9 cellular contexts compared by ENCODE assay signal in genomic region chr10:50937230-50937907, GRCh38. TPM values are rescaled to one million over a fixed set of nuclear protein-coding genes. Genes with fewer than 3 reads are reported as not detected.
DNase-seq lines count a peak whose midpoint lies in the region; ATAC-seq, FAIRE-seq and TF ChIP-seq lines count a peak whose summit lies in the region.
"Had no signal": no experiment of that assay in that cellular context is flagged by ENCODE, and none has a peak within 500 bp of the region (broad histone marks: within the 10 kb centered on the region; RNA-seq: fewer than 3 reads in every experiment).

No MANE protein-coding gene starts in this region.

- intact Hi-C loops in sciatic nerve (cut with DNase I) = no loop called here

- no peak overlapping the region for H4K8ac ChIP-seq in mesendoderm (ENCODE audit: low read depth, low read length)

- no peak overlapping the region for H3K56ac ChIP-seq in mesendoderm (ENCODE audit: low read length)

- peak; percentile 39 for TF ChIP-seq CTCF in DND-41 (IDR thresholded peaks at IDR 0.05; ENCODE audit: borderline replicate concordance, extremely low read depth, low read length, poor library complexity, severe bottlenecking)
- TF ChIP-seq CTCF in Loucy (conservative IDR thresholded peaks at IDR 0.05; ENCODE audit: low read length) = peak; percentile 52

- H3K4me3 Mint-ChIP-seq in activated naive CD8-positive, alpha-beta T cell treated with anti-CD3 and anti-CD28 coated beads for 36 hours = no peak overlapping the region

- WGBS in mesendoderm (ENCODE audit: extremely low coverage, insufficient coverage, low lambda C conversion rate) = 100% methylated on average over 2 of the region's 4 CpGs

- H2AFZ ChIP-seq in DND-41 (ENCODE audit: low read depth, low read length) (no peak overlapping the region), Loucy (ENCODE audit: low read length) (no peak overlapping the region)

- H3K4me3 ChIP-seq in DND-41 (ENCODE audit: low read depth in 1 of 2, low read length in 2 of 2) (no peak overlapping the region), Loucy (ENCODE audit: low read length, poor library complexity, severe bottlenecking) (no peak overlapping the region), mesendoderm (ENCODE audit: low read length) (no peak overlapping the region)

- no peak for ATAC-seq in DND-41 (ENCODE audit: insufficient read depth, low read depth)
- no peak for ATAC-seq in sciatic nerve
- no peak for ATAC-seq in GM19351 (IDR thresholded peaks at IDR 0.05; ENCODE audit: unreplicated experiment)

- H3K27ac Mint-ChIP-seq in activated naive CD8-positive, alpha-beta T cell treated with anti-CD3 and anti-CD28 coated beads for 36 hours = no peak overlapping the region

- H3K4me2 ChIP-seq in DND-41 (ENCODE audit: insufficient read depth, low read length) (no peak overlapping the region), Loucy (ENCODE audit: low read depth, low read length, poor library complexity, severe bottlenecking) (no peak overlapping the region), mesendoderm (ENCODE audit: low read length) (no peak overlapping the region)

- no peak overlapping the region for H4K5ac ChIP-seq in mesendoderm (ENCODE audit: low read length)

- H3K27me3 ChIP-seq in DND-41 (ENCODE audit: insufficient read depth, low read length, poor library complexity) (no peaks in the 10 kb centered on the region), Loucy (ENCODE audit: insufficient read depth, low read length, poor library complexity, severe bottlenecking) (no peaks in the 10 kb centered on the region), mesendoderm (ENCODE audit: insufficient read depth, low read length, poor library complexity) (no peaks in the 10 kb centered on the region)

- no peak overlapping the region for H2BK120ac ChIP-seq in mesendoderm (ENCODE audit: low read depth, low read length)

- no peaks in the 10 kb centered on the region for H3K4me1 ChIP-seq in DND-41 (ENCODE audit: insufficient read depth, low read length)
- H3K4me1 ChIP-seq in Loucy (ENCODE audit: insufficient read depth, low read length, poor library complexity, severe bottlenecking) = no peaks in the 10 kb centered on the region
- H3K4me1 ChIP-seq in mesendoderm (ENCODE audit: control insufficient read depth, low read depth, low read length) = no peaks in the 10 kb centered on the region

- no peak overlapping the region for H3K23ac ChIP-seq in mesendoderm (ENCODE audit: low read length)

- H3K27me3 Mint-ChIP-seq in activated naive CD8-positive, alpha-beta T cell treated with anti-CD3 and anti-CD28 coated beads for 36 hours = peaks cover 12% of the 10 kb centered on the region

- H3K79me1 ChIP-seq in mesendoderm (ENCODE audit: low read length) = no peaks in the 10 kb centered on the region

- H2BK5ac ChIP-seq in mesendoderm (ENCODE audit: low read length) = no peak overlapping the region

- H3K36me3 ChIP-seq in DND-41 (ENCODE audit: insufficient read depth, low read length) = no peaks in the 10 kb centered on the region
- no peaks in the 10 kb centered on the region for H3K36me3 ChIP-seq in Loucy (ENCODE audit: insufficient read depth, low read length)
- no peaks in the 10 kb centered on the region for H3K36me3 ChIP-seq in mesendoderm (ENCODE audit: control insufficient read depth, insufficient read depth, low read length)

- no peaks in the 10 kb centered on the region for H3K36me3 Mint-ChIP-seq in activated naive CD8-positive, alpha-beta T cell treated with anti-CD3 and anti-CD28 coated beads for 36 hours

- H3K27ac ChIP-seq in DND-41 (ENCODE audit: low read length) = no peak overlapping the region
- H3K27ac ChIP-seq in mesendoderm (ENCODE audit: low read depth, low read length) = no peak overlapping the region

- H3K4me1 Mint-ChIP-seq in activated naive CD8-positive, alpha-beta T cell treated with anti-CD3 and anti-CD28 coated beads for 36 hours = no peaks in the 10 kb centered on the region

- H3K9me2 ChIP-seq in Loucy (replicated peaks; ENCODE audit: low read depth, low read length) = no peaks in the 10 kb centered on the region

- H3K9ac ChIP-seq in DND-41 (ENCODE audit: low read depth, low read length) = no peak overlapping the region
- no peak overlapping the region for H3K9ac ChIP-seq in Loucy (ENCODE audit: low read depth, low read length, poor library complexity, severe bottlenecking)
- H3K9ac ChIP-seq in mesendoderm (ENCODE audit: low read length) = no peak overlapping the region

- H3K4ac ChIP-seq in mesendoderm (ENCODE audit: low read depth, low read length) = no peak overlapping the region

- no peak overlapping the region for H2AK5ac ChIP-seq in mesendoderm (ENCODE audit: low read length)

- peak; percentile 64 for FAIRE-seq in colon (lab: Jason Lieb, UNC)

- H4K20me1 ChIP-seq in DND-41 (ENCODE audit: insufficient read depth, low read length) = no peaks in the 10 kb centered on the region
- no peaks in the 10 kb centered on the region for H4K20me1 ChIP-seq in Loucy (ENCODE audit: insufficient read depth, low read length, poor library complexity, severe bottlenecking)

- H3K9me3 Mint-ChIP-seq in activated naive CD8-positive, alpha-beta T cell treated with anti-CD3 and anti-CD28 coated beads for 36 hours = no peaks in the 10 kb centered on the region

- H2BK15ac ChIP-seq in mesendoderm (replicated peaks; ENCODE audit: low read depth) = no peak overlapping the region

- no peaks in the 10 kb centered on the region for H3K9me3 ChIP-seq in DND-41 (ENCODE audit: insufficient read depth, low read length, severe bottlenecking)
- no peaks in the 10 kb centered on the region for H3K9me3 ChIP-seq in Loucy (ENCODE audit: insufficient read depth, low read depth, low read length)

- DNase-seq in DND-41 (no peak), mesendoderm (peak; percentile 53), sciatic nerve (ENCODE audit: low spot score) (no peak), MV-4-11 (lab: John Stamatoyannopoulos, UW) (no peak)
- DNase-seq in activated naive CD8-positive, alpha-beta T cell treated with anti-CD3 and anti-CD28 coated beads for 36 hours = no peak

- no peak overlapping the region for H3K18ac ChIP-seq in mesendoderm (ENCODE audit: low read length)

- no peaks in the 10 kb centered on the region for H3F3A ChIP-seq in Loucy (ENCODE audit: low read depth)

- H3K79me2 ChIP-seq in DND-41 (ENCODE audit: insufficient read depth, low read length) (no peaks in the 10 kb centered on the region), Loucy (ENCODE audit: insufficient read depth, low read length) (no peaks in the 10 kb centered on the region), mesendoderm (ENCODE audit: control insufficient read depth, insufficient read depth, low read length) (no peaks in the 10 kb centered on the region)

RNA-seq across cellular contexts. Expression of gene A1CF, which starts 51.9 kb away (rescaled TPM):
- polyA plus RNA-seq in mesendoderm (2013, experiment 1 of 2) = not detected
- not detected for polyA plus RNA-seq in mesendoderm (2013, experiment 2 of 2)
- not detected for total RNA-seq in activated naive CD8-positive, alpha-beta T cell treated with anti-CD3 and anti-CD28 coated beads for 36 hours
- not detected for total RNA-seq in sciatic nerve
- total RNA-seq: dermis microvascular lymphatic vessel endothelial cell had no signal
